In the genomic region with DNA sequence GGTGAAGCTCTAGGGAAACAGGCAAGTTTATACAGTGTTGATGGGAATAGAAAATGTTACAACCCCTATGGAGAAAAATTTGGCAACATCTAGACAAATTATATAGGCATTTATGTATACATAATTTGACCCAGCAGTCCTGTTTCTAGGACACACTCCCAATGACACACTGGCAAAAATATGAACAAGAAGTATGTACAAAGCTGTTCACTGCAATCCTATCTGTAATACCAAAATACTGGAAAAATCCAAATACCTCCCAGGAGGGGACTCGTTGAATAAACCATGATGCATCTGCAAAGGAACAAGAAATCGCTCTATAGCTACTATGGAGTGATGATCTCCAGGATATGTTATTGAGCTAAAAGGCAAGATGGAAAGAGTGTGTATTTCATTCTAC, we compare ENCODE assay signal across 1 cellular context.
TF ChIP-seq lines count a peak whose summit lies in the region.

No MANE protein-coding gene starts in this region.

TF ChIP-seq in GM23338, 12 proteins besides CTCF, POLR2A, EP300 and RAD21 (continued from another document):
- TF ChIP-seq, protein P1, sequence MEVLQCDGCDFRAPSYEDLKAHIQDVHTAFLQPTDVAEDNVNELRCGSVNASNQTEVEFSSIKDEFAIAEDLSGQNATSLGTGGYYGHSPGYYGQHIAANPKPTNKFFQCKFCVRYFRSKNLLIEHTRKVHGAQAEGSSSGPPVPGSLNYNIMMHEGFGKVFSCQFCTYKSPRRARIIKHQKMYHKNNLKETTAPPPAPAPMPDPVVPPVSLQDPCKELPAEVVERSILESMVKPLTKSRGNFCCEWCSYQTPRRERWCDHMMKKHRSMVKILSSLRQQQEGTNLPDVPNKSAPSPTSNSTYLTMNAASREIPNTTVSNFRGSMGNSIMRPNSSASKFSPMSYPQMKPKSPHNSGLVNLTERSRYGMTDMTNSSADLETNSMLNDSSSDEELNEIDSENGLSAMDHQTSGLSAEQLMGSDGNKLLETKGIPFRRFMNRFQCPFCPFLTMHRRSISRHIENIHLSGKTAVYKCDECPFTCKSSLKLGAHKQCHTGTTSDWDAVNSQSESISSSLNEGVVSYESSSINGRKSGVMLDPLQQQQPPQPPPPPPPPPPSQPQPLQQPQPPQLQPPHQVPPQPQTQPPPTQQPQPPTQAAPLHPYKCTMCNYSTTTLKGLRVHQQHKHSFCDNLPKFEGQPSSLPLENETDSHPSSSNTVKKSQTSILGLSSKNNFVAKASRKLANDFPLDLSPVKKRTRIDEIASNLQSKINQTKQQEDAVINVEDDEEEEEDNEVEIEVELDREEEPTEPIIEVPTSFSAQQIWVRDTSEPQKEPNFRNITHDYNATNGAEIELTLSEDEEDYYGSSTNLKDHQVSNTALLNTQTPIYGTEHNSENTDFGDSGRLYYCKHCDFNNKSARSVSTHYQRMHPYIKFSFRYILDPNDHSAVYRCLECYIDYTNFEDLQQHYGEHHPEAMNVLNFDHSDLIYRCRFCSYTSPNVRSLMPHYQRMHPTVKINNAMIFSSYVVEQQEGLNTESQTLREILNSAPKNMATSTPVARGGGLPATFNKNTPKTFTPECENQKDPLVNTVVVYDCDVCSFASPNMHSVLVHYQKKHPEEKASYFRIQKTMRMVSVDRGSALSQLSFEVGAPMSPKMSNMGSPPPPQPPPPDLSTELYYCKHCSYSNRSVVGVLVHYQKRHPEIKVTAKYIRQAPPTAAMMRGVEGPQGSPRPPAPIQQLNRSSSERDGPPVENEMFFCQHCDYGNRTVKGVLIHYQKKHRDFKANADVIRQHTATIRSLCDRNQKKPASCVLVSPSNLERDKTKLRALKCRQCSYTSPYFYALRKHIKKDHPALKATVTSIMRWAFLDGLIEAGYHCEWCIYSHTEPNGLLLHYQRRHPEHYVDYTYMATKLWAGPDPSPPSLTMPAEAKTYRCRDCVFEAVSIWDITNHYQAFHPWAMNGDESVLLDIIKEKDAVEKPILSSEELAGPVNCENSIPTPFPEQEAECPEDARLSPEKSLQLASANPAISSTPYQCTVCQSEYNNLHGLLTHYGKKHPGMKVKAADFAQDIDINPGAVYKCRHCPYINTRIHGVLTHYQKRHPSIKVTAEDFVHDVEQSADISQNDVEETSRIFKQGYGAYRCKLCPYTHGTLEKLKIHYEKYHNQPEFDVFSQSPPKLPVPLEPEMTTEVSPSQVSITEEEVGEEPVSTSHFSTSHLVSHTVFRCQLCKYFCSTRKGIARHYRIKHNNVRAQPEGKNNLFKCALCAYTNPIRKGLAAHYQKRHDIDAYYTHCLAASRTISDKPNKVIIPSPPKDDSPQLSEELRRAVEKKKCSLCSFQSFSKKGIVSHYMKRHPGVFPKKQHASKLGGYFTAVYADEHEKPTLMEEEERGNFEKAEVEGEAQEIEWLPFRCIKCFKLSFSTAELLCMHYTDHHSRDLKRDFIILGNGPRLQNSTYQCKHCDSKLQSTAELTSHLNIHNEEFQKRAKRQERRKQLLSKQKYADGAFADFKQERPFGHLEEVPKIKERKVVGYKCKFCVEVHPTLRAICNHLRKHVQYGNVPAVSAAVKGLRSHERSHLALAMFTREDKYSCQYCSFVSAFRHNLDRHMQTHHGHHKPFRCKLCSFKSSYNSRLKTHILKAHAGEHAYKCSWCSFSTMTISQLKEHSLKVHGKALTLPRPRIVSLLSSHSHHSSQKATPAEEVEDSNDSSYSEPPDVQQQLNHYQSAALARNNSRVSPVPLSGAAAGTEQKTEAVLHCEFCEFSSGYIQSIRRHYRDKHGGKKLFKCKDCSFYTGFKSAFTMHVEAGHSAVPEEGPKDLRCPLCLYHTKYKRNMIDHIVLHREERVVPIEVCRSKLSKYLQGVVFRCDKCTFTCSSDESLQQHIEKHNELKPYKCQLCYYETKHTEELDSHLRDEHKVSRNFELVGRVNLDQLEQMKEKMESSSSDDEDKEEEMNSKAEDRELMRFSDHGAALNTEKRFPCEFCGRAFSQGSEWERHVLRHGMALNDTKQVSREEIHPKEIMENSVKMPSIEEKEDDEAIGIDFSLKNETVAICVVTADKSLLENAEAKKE (CRISPR knock-in tag; IDR thresholded peaks at IDR 0.05), result no peak
- TF ChIP-seq EZH2phosphoT487 (IDR thresholded peaks at IDR 0.05; ENCODE audit: unreplicated experiment) (no peak), STAT1 (IDR thresholded peaks at IDR 0.05; ENCODE audit: unreplicated experiment) (no peak), ZNF331 (CRISPR knock-in tag; IDR thresholded peaks at IDR 0.05; ENCODE audit: low read depth) (no peak), JUNB (IDR thresholded peaks at IDR 0.05; ENCODE audit: unreplicated experiment) (no peak), ZNF114 (CRISPR knock-in tag; IDR thresholded peaks at IDR 0.05) (no peak)
- TF ChIP-seq, protein P2, sequence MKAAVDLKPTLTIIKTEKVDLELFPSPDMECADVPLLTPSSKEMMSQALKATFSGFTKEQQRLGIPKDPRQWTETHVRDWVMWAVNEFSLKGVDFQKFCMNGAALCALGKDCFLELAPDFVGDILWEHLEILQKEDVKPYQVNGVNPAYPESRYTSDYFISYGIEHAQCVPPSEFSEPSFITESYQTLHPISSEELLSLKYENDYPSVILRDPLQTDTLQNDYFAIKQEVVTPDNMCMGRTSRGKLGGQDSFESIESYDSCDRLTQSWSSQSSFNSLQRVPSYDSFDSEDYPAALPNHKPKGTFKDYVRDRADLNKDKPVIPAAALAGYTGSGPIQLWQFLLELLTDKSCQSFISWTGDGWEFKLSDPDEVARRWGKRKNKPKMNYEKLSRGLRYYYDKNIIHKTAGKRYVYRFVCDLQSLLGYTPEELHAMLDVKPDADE (IDR thresholded peaks at IDR 0.05), result no peak
- TF ChIP-seq, protein P3, sequence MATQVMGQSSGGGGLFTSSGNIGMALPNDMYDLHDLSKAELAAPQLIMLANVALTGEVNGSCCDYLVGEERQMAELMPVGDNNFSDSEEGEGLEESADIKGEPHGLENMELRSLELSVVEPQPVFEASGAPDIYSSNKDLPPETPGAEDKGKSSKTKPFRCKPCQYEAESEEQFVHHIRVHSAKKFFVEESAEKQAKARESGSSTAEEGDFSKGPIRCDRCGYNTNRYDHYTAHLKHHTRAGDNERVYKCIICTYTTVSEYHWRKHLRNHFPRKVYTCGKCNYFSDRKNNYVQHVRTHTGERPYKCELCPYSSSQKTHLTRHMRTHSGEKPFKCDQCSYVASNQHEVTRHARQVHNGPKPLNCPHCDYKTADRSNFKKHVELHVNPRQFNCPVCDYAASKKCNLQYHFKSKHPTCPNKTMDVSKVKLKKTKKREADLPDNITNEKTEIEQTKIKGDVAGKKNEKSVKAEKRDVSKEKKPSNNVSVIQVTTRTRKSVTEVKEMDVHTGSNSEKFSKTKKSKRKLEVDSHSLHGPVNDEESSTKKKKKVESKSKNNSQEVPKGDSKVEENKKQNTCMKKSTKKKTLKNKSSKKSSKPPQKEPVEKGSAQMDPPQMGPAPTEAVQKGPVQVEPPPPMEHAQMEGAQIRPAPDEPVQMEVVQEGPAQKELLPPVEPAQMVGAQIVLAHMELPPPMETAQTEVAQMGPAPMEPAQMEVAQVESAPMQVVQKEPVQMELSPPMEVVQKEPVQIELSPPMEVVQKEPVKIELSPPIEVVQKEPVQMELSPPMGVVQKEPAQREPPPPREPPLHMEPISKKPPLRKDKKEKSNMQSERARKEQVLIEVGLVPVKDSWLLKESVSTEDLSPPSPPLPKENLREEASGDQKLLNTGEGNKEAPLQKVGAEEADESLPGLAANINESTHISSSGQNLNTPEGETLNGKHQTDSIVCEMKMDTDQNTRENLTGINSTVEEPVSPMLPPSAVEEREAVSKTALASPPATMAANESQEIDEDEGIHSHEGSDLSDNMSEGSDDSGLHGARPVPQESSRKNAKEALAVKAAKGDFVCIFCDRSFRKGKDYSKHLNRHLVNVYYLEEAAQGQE (IDR thresholded peaks at IDR 0.05; ENCODE audit: unreplicated experiment), result no peak
